In genomic region chrX:132218100-132218807, GRCh38 we compare ENCODE assay signal across 1 cellular context.
TF ChIP-seq lines count a peak whose summit lies in the region.

No MANE protein-coding gene starts in this region.

TF ChIP-seq in GM12878, 131 proteins besides CTCF, POLR2A, EP300 and RAD21 (continued from another document and continues in another):
- TF ChIP-seq ZNF274 (IDR thresholded peaks at IDR 0.05; ENCODE audit: insufficient read depth, insufficient read length) (no peak), ZNF24 (IDR thresholded peaks at IDR 0.05) (no peak), MLLT1 (IDR thresholded peaks at IDR 0.05) (no peak), IKZF2 (IDR thresholded peaks at IDR 0.05) (0 out of 4 replicates have a peak, but pooled peaks of 1 of the 2 experiments have one; percentile 20), BMI1 (IDR thresholded peaks at IDR 0.05; ENCODE audit: borderline replicate concordance) (no peak), WRNIP1 (IDR thresholded peaks at IDR 0.05; ENCODE audit: borderline replicate concordance, low read depth, low read length) (no peak), MAX (IDR thresholded peaks at IDR 0.05; ENCODE audit: low read depth, low read length) (no peak), EGR1 (IDR thresholded peaks at IDR 0.05; ENCODE audit: borderline replicate concordance in 1 of 2, low read depth in 2 of 2, low read length in 2 of 2) (0 out of 3 replicates have a peak, but pooled peaks of 1 of the 2 experiments have one; percentile 25), USF1 (IDR thresholded peaks at IDR 0.05; ENCODE audit: borderline replicate concordance, extremely low read length, insufficient read depth, low read depth, low read length) (no peak), TCF12 (IDR thresholded peaks at IDR 0.05; ENCODE audit: low read depth, low read length) (0 out of 2 replicates have a peak, but pooled peaks have one; percentile 34), RELB (IDR thresholded peaks at IDR 0.05; ENCODE audit: low read depth) (no peak), ZSCAN29 (IDR thresholded peaks at IDR 0.05) (no peak), POU2F2 (IDR thresholded peaks at IDR 0.05; ENCODE audit: borderline replicate concordance, low read depth, low read length) (no peak), BACH1 (IDR thresholded peaks at IDR 0.05; ENCODE audit: borderline replicate concordance) (no peak), NBN (IDR thresholded peaks at IDR 0.05) (no peak), SIN3A (IDR thresholded peaks at IDR 0.05; ENCODE audit: low read depth, low read length) (no peak), IRF4 (IDR thresholded peaks at IDR 0.05; ENCODE audit: low read depth, low read length) (no peak), BHLHE40 (IDR thresholded peaks at IDR 0.05; ENCODE audit: borderline replicate concordance in 1 of 2, low read depth in 2 of 2, low read length in 1 of 2) (peak in 1 of 2 experiments; percentile 26; a peak in 1 of 4 replicates), TCF3 (IDR thresholded peaks at IDR 0.05; ENCODE audit: borderline replicate concordance, insufficient read depth, low read depth, low read length) (0 out of 2 replicates have a peak, but pooled peaks have one; percentile 18), SIX5 (IDR thresholded peaks at IDR 0.05; ENCODE audit: low read depth, low read length, severe bottlenecking) (peak; percentile 27), CBX3 (IDR thresholded peaks at IDR 0.05; ENCODE audit: borderline replicate concordance, low read depth) (no peak), RCOR1 (conservative IDR thresholded peaks at IDR 0.05; ENCODE audit: low read depth, low read length) (no peak), CEBPB (IDR thresholded peaks at IDR 0.05; ENCODE audit: borderline replicate concordance in 1 of 2, low read depth in 2 of 2, low read length in 2 of 2) (no peak), FOS (IDR thresholded peaks at IDR 0.05; ENCODE audit: borderline replicate concordance, extremely low read depth, insufficient read length) (no peak), NR2F1 (conservative IDR thresholded peaks at IDR 0.05) (no peak), IRF5 (IDR thresholded peaks at IDR 0.05; ENCODE audit: borderline replicate concordance) (no peak), PKNOX1 (IDR thresholded peaks at IDR 0.05) (no peak), RELA (IDR thresholded peaks at IDR 0.05; ENCODE audit: borderline replicate concordance, partially characterized antibody) (no peak), ELK1 (IDR thresholded peaks at IDR 0.05; ENCODE audit: low read depth, low read length) (0 out of 2 replicates have a peak, but pooled peaks have one; percentile 57), ZBED1 (IDR thresholded peaks at IDR 0.05; ENCODE audit: borderline replicate concordance) (no peak), NFIC (IDR thresholded peaks at IDR 0.05; ENCODE audit: low read depth, low read length) (no peak), CEBPZ (IDR thresholded peaks at IDR 0.05; ENCODE audit: low read depth, low read length) (no peak), CREM (IDR thresholded peaks at IDR 0.05; ENCODE audit: low read depth) (peak; percentile 24; the same call in 1 of the 2 replicates), GABPA (IDR thresholded peaks at IDR 0.05; ENCODE audit: low read depth) (peak; percentile 88), KAT2A (conservative IDR thresholded peaks at IDR 0.05; ENCODE audit: control insufficient read depth, low read depth, low read length) (no peak), SUZ12 (IDR thresholded peaks at IDR 0.05; ENCODE audit: unreplicated experiment) (no peak), EED (IDR thresholded peaks at IDR 0.05; ENCODE audit: low read depth) (no peak), TBL1XR1 (IDR thresholded peaks at IDR 0.05; ENCODE audit: low read depth, low read length) (peak; percentile 43; the same call in 1 of the 2 replicates), RB1 (IDR thresholded peaks at IDR 0.05; ENCODE audit: borderline replicate concordance) (no peak), BCL11A (IDR thresholded peaks at IDR 0.05; ENCODE audit: low read depth, low read length) (no peak), REST (IDR thresholded peaks at IDR 0.05; ENCODE audit: low read depth, low read length) (no peak), CHD2 (IDR thresholded peaks at IDR 0.05; ENCODE audit: borderline replicate concordance, low read depth, low read length) (peak; percentile 84), HDAC6 (IDR thresholded peaks at IDR 0.05; ENCODE audit: unreplicated experiment) (no peak), E4F1 (IDR thresholded peaks at IDR 0.05; ENCODE audit: borderline replicate concordance, partially characterized antibody) (no peak), POLR2AphosphoS2 (IDR thresholded peaks at IDR 0.05; ENCODE audit: low read depth, low read length) (no peak), FOXM1 (IDR thresholded peaks at IDR 0.05; ENCODE audit: low read depth, low read length) (no peak), MTA2 (IDR thresholded peaks at IDR 0.05; ENCODE audit: low read depth) (no peak), MEF2A (IDR thresholded peaks at IDR 0.05; ENCODE audit: insufficient read depth, low read depth, low read length) (no peak)
